4 cellular contexts compared by ENCODE assay signal in the genomic region with DNA sequence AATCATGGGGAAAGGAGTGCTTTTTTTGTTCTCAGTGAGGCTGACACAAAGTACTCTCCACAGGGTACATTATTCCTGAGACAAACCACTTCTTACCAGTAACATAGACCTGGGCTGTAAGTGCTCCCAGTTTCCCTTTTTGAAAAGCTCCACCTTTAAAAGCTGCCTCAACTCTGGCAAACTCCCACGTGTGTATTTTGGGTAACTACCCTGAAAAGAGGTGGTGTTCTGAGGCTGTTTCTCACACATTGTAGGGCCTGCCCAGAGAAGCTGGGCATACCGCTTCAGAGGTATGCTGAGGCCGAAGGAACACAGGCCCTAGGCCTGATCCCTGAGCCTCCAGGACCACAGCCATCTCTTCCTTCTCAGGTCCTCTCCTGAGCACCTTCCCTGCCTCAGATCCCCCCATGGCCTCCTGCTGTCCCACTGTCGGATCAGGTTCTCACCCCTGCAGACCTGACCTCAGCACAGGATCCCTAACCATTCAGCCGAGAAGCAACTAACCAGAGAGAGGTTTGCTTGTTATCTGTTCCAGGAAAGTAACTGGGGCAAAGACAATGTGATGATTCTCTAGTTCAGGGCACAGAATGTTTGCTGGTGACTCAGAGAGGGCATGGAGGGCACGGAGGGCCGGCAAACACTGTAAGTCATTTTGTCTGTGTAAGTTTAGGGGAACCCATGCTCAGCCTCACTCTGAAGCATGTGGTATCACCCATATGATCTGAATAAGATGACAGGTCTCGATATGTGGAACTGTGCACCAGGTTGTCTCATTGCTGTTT. TPM values are rescaled to one million over a fixed set of nuclear protein-coding genes. Genes with fewer than 3 reads are reported as not detected.
"Had no signal": no experiment of that assay in that cellular context is flagged by ENCODE, and none has a peak within 500 bp of the region (broad histone marks: within the 10 kb centered on the region; RNA-seq: fewer than 3 reads in every experiment).

No MANE protein-coding gene starts in this region.

RNA-seq across cellular contexts. Expression of a gene that starts 36.1 kb away (rescaled TPM):
- total RNA-seq: dermis blood vessel endothelial cell, kidney epithelial cell, lower leg skin, vagina had no signal
